20 cellular contexts compared by ENCODE assay signal in the genomic region with DNA sequence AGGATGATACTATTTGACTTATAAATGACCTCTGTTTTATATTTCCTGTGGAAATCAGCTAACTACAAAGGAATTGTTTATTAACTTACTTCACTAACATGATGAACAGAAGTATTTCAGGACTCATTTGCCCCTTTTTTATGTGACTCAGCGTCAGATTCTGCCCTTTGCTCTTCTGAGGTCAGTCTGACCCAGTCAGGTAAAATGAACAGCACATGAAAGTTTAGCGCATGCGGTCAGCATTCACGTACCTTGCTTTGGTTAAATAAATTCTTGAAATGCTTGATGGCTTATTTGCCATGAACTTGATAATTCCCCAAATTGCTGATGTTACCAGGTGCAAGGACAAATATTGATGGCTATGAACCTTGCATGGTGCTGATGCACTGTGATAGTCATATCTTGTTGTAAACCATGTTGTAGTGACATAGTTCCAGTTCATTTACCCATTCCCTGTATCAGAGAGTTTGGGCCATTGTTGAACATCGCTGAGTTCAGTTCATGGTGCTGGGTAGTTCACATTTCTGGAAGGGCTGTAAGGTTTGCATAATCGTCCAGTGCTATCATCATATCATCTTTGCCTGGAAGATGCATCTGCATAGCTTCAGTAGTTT.
DNase-seq lines count a peak whose midpoint lies in the region; ATAC-seq and TF ChIP-seq lines count a peak whose summit lies in the region.
"Had no signal": no experiment of that assay in that cellular context is flagged by ENCODE, and none has a peak within 500 bp of the region (broad histone marks: within the 10 kb centered on the region; RNA-seq: fewer than 3 reads in every experiment).

No MANE protein-coding gene starts in this region.

- H3K9ac ChIP-seq in SK-N-SH = no peak overlapping the region

- H3K36me3 ChIP-seq in SK-N-SH (replicated peaks in 1 of 2; ENCODE audit: control insufficient read depth in 1 of 2, insufficient read depth in 2 of 2, low read length in 1 of 2) (no peaks in the 10 kb centered on the region), osteoblast (ENCODE audit: insufficient read depth, low read length) (no peaks in the 10 kb centered on the region), aorta (ENCODE audit: control insufficient read depth in 1 of 2, insufficient read depth in 2 of 2, low read length in 1 of 2) (no peaks in the 10 kb centered on the region)

- ATAC-seq in SK-N-SH treated with all-trans-retinoic acid at 6 μM for 48 hours (no peak), aorta (ENCODE audit: low FRiP score) (peak; percentile 44)
- ATAC-seq in effector memory CD8-positive, alpha-beta T cell (replicated peaks) = no peak
- ATAC-seq: GM12878 had no signal

- no peak for TF ChIP-seq EP300 in SK-N-SH (IDR thresholded peaks at IDR 0.05; ENCODE audit: borderline replicate concordance in 1 of 2, low read depth in 1 of 2, low read length in 1 of 2)

- H3K27ac ChIP-seq in SK-N-SH (ENCODE audit: low read depth in 2 of 2, low read length in 1 of 2) (peak overlapping the region in 1 of 2 experiments; percentile 39; a peak in 1 of 4 replicates), osteoblast (ENCODE audit: low read depth, low read length) (no peak overlapping the region), aorta (ENCODE audit: low read depth in 1 of 2, low read length in 2 of 2) (peak overlapping the region in 1 of 2 donors; percentile 17)
- H3K27ac ChIP-seq: 22Rv1, C4-2B had no signal

- CTCF ChIA-PET in SK-N-SH (lab: Yijun Ruan, JAX) = no interaction called here

- WGBS in SK-N-SH (ENCODE audit: low lambda C conversion rate) = 86% methylated on average over 6 of the region's 6 CpGs
- 82 to 83% methylated on average over 6 of the region's 6 CpGs for whole genome bisulfite sequencing in aorta, 2 donors

- intact Hi-C loops in aorta (cut with DNase I) = no loop called here

- H3F3A ChIP-seq in SK-N-SH (replicated peaks; ENCODE audit: insufficient read depth) = no peaks in the 10 kb centered on the region

- H3K4me1 Mint-ChIP-seq in effector memory CD8-positive, alpha-beta T cell (ENCODE audit: low read depth in 2 of 2) = peaks cover 5 to 9% of the 10 kb centered on the region in 2 donors
- H3K4me1 Mint-ChIP-seq: IgD-negative memory B cell had no signal

- no peaks in the 10 kb centered on the region for H3K27me3 Mint-ChIP-seq in effector memory CD8-positive, alpha-beta T cell

- POLR2A ChIA-PET in SK-N-SH (lab: Yijun Ruan, JAX) = no interaction called here

- H3K27ac Mint-ChIP-seq in effector memory CD8-positive, alpha-beta T cell = no peak overlapping the region
- H3K27ac Mint-ChIP-seq: IgD-negative memory B cell had no signal

- no peak overlapping the region for H3K4me3 ChIP-seq in SK-N-SH (ENCODE audit: low read depth in 2 of 2, low read length in 1 of 2)
- no peak overlapping the region for H3K4me3 ChIP-seq in fibroblast of mammary gland (ENCODE audit: control insufficient read depth, low read depth, low read length)
- H3K4me3 ChIP-seq in osteoblast (ENCODE audit: insufficient read depth, low read length) = no peak overlapping the region
- no peak overlapping the region for H3K4me3 ChIP-seq in aorta (ENCODE audit: low read length in 2 of 2)
- H3K4me3 ChIP-seq: GM12878 had no signal

- no peak overlapping the region for H3K4me2 ChIP-seq in SK-N-SH
- no peak overlapping the region for H3K4me2 ChIP-seq in osteoblast (ENCODE audit: insufficient read depth, low read length)

- no peak overlapping the region for H3K4me3 Mint-ChIP-seq in effector memory CD8-positive, alpha-beta T cell
- H3K4me3 Mint-ChIP-seq: IgD-negative memory B cell had no signal

- H3K9me3 ChIP-seq in SK-N-SH (no peaks in the 10 kb centered on the region), osteoblast (ENCODE audit: low read depth, low read length) (no peaks in the 10 kb centered on the region), aorta (ENCODE audit: control insufficient read depth, low read length) (no peaks in the 10 kb centered on the region)

- H3K4me1 ChIP-seq in SK-N-SH (ENCODE audit: control insufficient read depth in 1 of 2, insufficient read depth in 2 of 2, low read depth in 1 of 2, low read length in 1 of 2) = peaks cover 0 to 7% of the 10 kb centered on the region in 2 experiments; a peak in 2 of 4 replicates
- no peaks in the 10 kb centered on the region for H3K4me1 ChIP-seq in osteoblast (ENCODE audit: insufficient read depth, low read length)
- peaks cover 3 to 5% of the 10 kb centered on the region in 2 donors for H3K4me1 ChIP-seq in aorta (ENCODE audit: control insufficient read depth in 1 of 2, insufficient read depth in 2 of 2, low read length in 2 of 2)

- no peaks in the 10 kb centered on the region for H3K9me3 Mint-ChIP-seq in effector memory CD8-positive, alpha-beta T cell
- H3K9me3 Mint-ChIP-seq: IgD-negative memory B cell had no signal

- no peaks in the 10 kb centered on the region for H3K27me3 ChIP-seq in SK-N-SH (ENCODE audit: insufficient read depth)
- H3K27me3 ChIP-seq in osteoblast (ENCODE audit: insufficient read depth, low read length) = no peaks in the 10 kb centered on the region
- H3K27me3 ChIP-seq in aorta (ENCODE audit: control insufficient read depth in 1 of 2, insufficient read depth in 2 of 2, low read length in 1 of 2) = no peaks in the 10 kb centered on the region

- TF ChIP-seq CTCF in SK-N-SH (IDR thresholded peaks at IDR 0.05) (no peak), fibroblast of mammary gland (conservative IDR thresholded peaks at IDR 0.05; ENCODE audit: control insufficient read depth, insufficient read depth, low read depth, low read length) (no peak), osteoblast (IDR thresholded peaks at IDR 0.05; ENCODE audit: extremely low read depth, low read depth, low read length) (no peak)

- no peaks in the 10 kb centered on the region for H3K9me2 ChIP-seq in SK-N-SH

- DNase-seq in SK-N-SH = no peak
- peak; percentile 28 for DNase-seq in fibroblast of mammary gland (ENCODE audit: low read depth)
- DNase-seq in osteoblast (ENCODE audit: insufficient read length, low spot score, missing footprints) = peak; percentile 18
- DNase-seq in aorta = no peak
- no peak for DNase-seq in NCI-H1417 (lab: John Stamatoyannopoulos, UW)
- DNase-seq in hepatic stellate cell (ENCODE audit: low spot score) = no peak
- no peak for DNase-seq in effector memory CD8-positive, alpha-beta T cell
- DNase-seq: COR-L47, DMS53, MV-4-11, NCI-H1436 treated with DMSO at 0.1 percent for 48 hours, NCI-H2081 treated with DMSO at 0.1 percent for 48 hours, NCI-H226, NCI-H526, RPMI8226 had no signal

- H2AFZ ChIP-seq in SK-N-SH (ENCODE audit: low read depth) (no peak overlapping the region), osteoblast (ENCODE audit: low read length) (no peak overlapping the region)

- no peak for TF ChIP-seq RAD21 in SK-N-SH (IDR thresholded peaks at IDR 0.05; ENCODE audit: low read length)

- H3K79me2 ChIP-seq in SK-N-SH (ENCODE audit: insufficient read depth) (no peaks in the 10 kb centered on the region), osteoblast (ENCODE audit: insufficient read depth, low read length) (no peaks in the 10 kb centered on the region)

- H3K36me3 Mint-ChIP-seq in effector memory CD8-positive, alpha-beta T cell (ENCODE audit: insufficient read depth) = no peaks in the 10 kb centered on the region
- H3K36me3 Mint-ChIP-seq: IgD-negative memory B cell had no signal

- H4K20me1 ChIP-seq in SK-N-SH (ENCODE audit: insufficient read depth) = no peaks in the 10 kb centered on the region
- no peaks in the 10 kb centered on the region for H4K20me1 ChIP-seq in osteoblast (ENCODE audit: insufficient read depth, low read length)

TF ChIP-seq in SK-N-SH treated with all-trans-retinoic acid at 6 μM for 48 hours, 23 proteins besides CTCF, POLR2A, EP300 and RAD21:
- no peak for TF ChIP-seq ESRRG (CRISPR knock-in tag; IDR thresholded peaks at IDR 0.05)
- peak; percentile 80 for TF ChIP-seq ISL1 (CRISPR knock-in tag; IDR thresholded peaks at IDR 0.05)

TF ChIP-seq in SK-N-SH, 30 proteins besides CTCF, POLR2A, EP300 and RAD21:
- no peak for TF ChIP-seq TCF12 (IDR thresholded peaks at IDR 0.05)

Comparison
In these comparisons a context has a peak if more than half of its experiments do, and no peak if none do; other contexts are left out.
1. DNase-seq: peak in fibroblast of mammary gland (single experiment) and osteoblast (single experiment); none in SK-N-SH (single experiment), aorta (0 of 2), NCI-H1417 (0 of 3), hepatic stellate cell (single experiment) and effector memory CD8-positive, alpha-beta T cell (0 of 3).